Comparison of ENCODE assay signal across 10 cellular contexts in genomic region chr16:70683146-70683944, GRCh38. TPM values are rescaled to one million over a fixed set of nuclear protein-coding genes. Genes with fewer than 3 reads are reported as not detected.
DNase-seq lines count a peak whose midpoint lies in the region; ATAC-seq and TF ChIP-seq lines count a peak whose summit lies in the region.
"Had no signal": no experiment of that assay in that cellular context is flagged by ENCODE, and none has a peak within 500 bp of the region (broad histone marks: within the 10 kb centered on the region; RNA-seq: fewer than 3 reads in every experiment).

No MANE protein-coding gene starts in this region.

- H3K27ac ChIP-seq in RWPE1: peak overlapping the region; percentile 100
- peak overlapping the region; percentile 94 for H3K27ac ChIP-seq in fibroblast of lung (ENCODE audit: insufficient read depth, low read length)
- H3K27ac ChIP-seq in osteoblast (ENCODE audit: low read depth, low read length): peak overlapping the region; percentile 71
- H3K27ac ChIP-seq in vagina: peak overlapping the region; percentile 92
- H3K27ac ChIP-seq: SJCRH30 had no signal

- peak overlapping the region; percentile 79 to 96 (median 86) for H3K4me3 ChIP-seq in fibroblast of lung (replicated peaks in 1 of 4; ENCODE audit: control extremely low read depth in 1 of 4, insufficient read depth in 1 of 4, low read depth in 3 of 4, low read length in 4 of 4)
- peak overlapping the region; percentile 86 for H3K4me3 ChIP-seq in osteoblast (ENCODE audit: insufficient read depth, low read length)
- peak overlapping the region; percentile 73 to 91 for H3K4me3 ChIP-seq in vagina
- H3K4me3 ChIP-seq: SJCRH30 had no signal

- no peak overlapping the region for H2AFZ ChIP-seq in fibroblast of lung (ENCODE audit: low read length)
- H2AFZ ChIP-seq in osteoblast (ENCODE audit: low read length): no peak overlapping the region

- DNase-seq in RWPE1 (ENCODE audit: low spot score) (no peak), fibroblast of lung (ENCODE audit: low read depth in 2 of 2) (no peak), osteoblast (ENCODE audit: insufficient read length, low spot score, missing footprints) (peak; percentile 90), vagina (ENCODE audit: extremely low spot score in 2 of 2) (no peak), SIG-M5 (lab: John Stamatoyannopoulos, UW) (no peak), sciatic nerve (ENCODE audit: low spot score) (no peak)
- DNase-seq: activated naive CD4-positive, alpha-beta T cell treated with anti-CD3 and anti-CD28 coated beads, Interleukin-2, amount 50 U/mL, for 16 hours; occipital lobe; SJCRH30 had no signal

- no peak for TF ChIP-seq POLR2A in vagina (IDR thresholded peaks at IDR 0.05)

- CTCF ChIA-PET in RWPE1 (lab: Yijun Ruan, JAX): interaction anchor here (0.7 to 2.0 kb wide), 3 partner anchors 80 to 123 kb away, joined by 3 to 19 read pairs (median 6); no protein-coding TSS in a partner anchor

- no peak for TF ChIP-seq CTCF in RWPE1 (conservative IDR thresholded peaks at IDR 0.05; ENCODE audit: low read depth)
- no peak for TF ChIP-seq CTCF in fibroblast of lung (conservative IDR thresholded peaks at IDR 0.05 in 1 of 2, IDR thresholded peaks at IDR 0.05 in 1 of 2; ENCODE audit: low read depth in 1 of 2, low read length in 2 of 2)
- TF ChIP-seq CTCF in osteoblast (IDR thresholded peaks at IDR 0.05; ENCODE audit: extremely low read depth, low read depth, low read length): no peak
- no peak for TF ChIP-seq CTCF in vagina (IDR thresholded peaks at IDR 0.05)

- peaks cover 27% of the 10 kb centered on the region for H3K36me3 ChIP-seq in fibroblast of lung (ENCODE audit: control insufficient read depth, insufficient read depth, low read length)
- peaks cover 32% of the 10 kb centered on the region for H3K36me3 ChIP-seq in osteoblast (ENCODE audit: insufficient read depth, low read length)
- H3K36me3 ChIP-seq in vagina: peaks cover 0 to 19% of the 10 kb centered on the region in 2 donors
- H3K36me3 ChIP-seq: SJCRH30 had no signal

- H3K9ac ChIP-seq in fibroblast of lung (ENCODE audit: insufficient read depth, low read length): peak overlapping the region; percentile 96

- POLR2A ChIA-PET in RWPE1 (lab: Yijun Ruan, JAX; ENCODE audit: low non-redundant PET): interaction anchor here (0.5 to 1.1 kb wide), 3 partner anchors 12 to 88 kb away, joined by 3 to 6 read pairs (median 5); no protein-coding TSS in a partner anchor

- H3K4me2 ChIP-seq in fibroblast of lung (ENCODE audit: extremely low read depth, insufficient read depth, low read length) (peak overlapping the region; percentile 96), osteoblast (ENCODE audit: insufficient read depth, low read length) (peak overlapping the region; percentile 87)

- H4K20me1 ChIP-seq in fibroblast of lung (ENCODE audit: control insufficient read depth, extremely low read depth, insufficient read depth, low read length) (no peaks in the 10 kb centered on the region), osteoblast (ENCODE audit: insufficient read depth, low read length) (peaks cover 47% of the 10 kb centered on the region)

- intact Hi-C loops in vagina (cut with DNase I) (loop anchor here (5.0 kb wide), 1 partner anchor 54 kb away; no protein-coding TSS in a partner anchor), sciatic nerve (cut with DNase I) (no loop called here)

- H3K9me3 ChIP-seq in fibroblast of lung (ENCODE audit: control insufficient read depth, insufficient read depth, low read depth, low read length): no peaks in the 10 kb centered on the region
- no peaks in the 10 kb centered on the region for H3K9me3 ChIP-seq in osteoblast (ENCODE audit: low read depth, low read length)
- no peaks in the 10 kb centered on the region for H3K9me3 ChIP-seq in vagina
- H3K9me3 ChIP-seq: SJCRH30 had no signal

- ATAC-seq in sciatic nerve (no peak), GM18907 (IDR thresholded peaks at IDR 0.05; ENCODE audit: unreplicated experiment) (no peak)

- H3K79me2 ChIP-seq in fibroblast of lung (ENCODE audit: control insufficient read depth, insufficient read depth, low read length) (peaks cover 70% of the 10 kb centered on the region), osteoblast (ENCODE audit: insufficient read depth, low read length) (peaks cover 73% of the 10 kb centered on the region)

- H3K4me1 ChIP-seq in fibroblast of lung (ENCODE audit: control insufficient read depth, extremely low read depth, insufficient read depth, low read length) (peaks cover 51% of the 10 kb centered on the region), osteoblast (ENCODE audit: insufficient read depth, low read length) (peaks cover 58% of the 10 kb centered on the region), vagina (peaks cover 69% of the 10 kb centered on the region)

- H3K27me3 ChIP-seq in fibroblast of lung (ENCODE audit: control insufficient read depth, insufficient read depth, low read length) (no peaks in the 10 kb centered on the region), osteoblast (ENCODE audit: insufficient read depth, low read length) (no peaks in the 10 kb centered on the region), vagina (no peaks in the 10 kb centered on the region)
- H3K27me3 ChIP-seq: SJCRH30 had no signal

RNA-seq across cellular contexts. Expression of gene MTSS2, which starts 2.5 kb away (rescaled TPM):
- total RNA-seq in fibroblast of lung: 81.7 and 126 TPM in 2 replicates
- 90.4 and 131 TPM in 2 replicates for polyA plus RNA-seq in fibroblast of lung
- polyA plus RNA-seq in fibroblast of lung (2012): 128 and 258 TPM in 2 replicates
- polyA minus RNA-seq in fibroblast of lung (ENCODE audit: low replicate concordance): 86.5 and 259 TPM in 2 replicates
- total RNA-seq in osteoblast: 54.2 and 56.5 TPM in 2 replicates
- total RNA-seq in vagina: 102 TPM
- 75.9 TPM for total RNA-seq in sciatic nerve

RNA-seq across cellular contexts. Expression of gene IL34, which starts 37.0 kb away (rescaled TPM):
- total RNA-seq in fibroblast of lung: 5.1 and 5.4 TPM in 2 replicates
- polyA plus RNA-seq in fibroblast of lung: 0.45 and 0.70 TPM in 2 replicates
- 0.81 and 1.0 TPM in 2 replicates for polyA plus RNA-seq in fibroblast of lung (2012)
- 0.94 and 2.4 TPM in 2 replicates for polyA minus RNA-seq in fibroblast of lung (ENCODE audit: low replicate concordance)
- 5.6 and 9.4 TPM in 2 replicates for total RNA-seq in osteoblast
- 6.1 TPM for total RNA-seq in vagina
- 64.0 TPM for total RNA-seq in sciatic nerve
